In genomic region chr9:92808726-92809451, GRCh38 we compare ENCODE assay signal across 9 cellular contexts. TPM values are rescaled to one million over a fixed set of nuclear protein-coding genes. Genes with fewer than 3 reads are reported as not detected.
DNase-seq lines count a peak whose midpoint lies in the region; ATAC-seq, FAIRE-seq and TF ChIP-seq lines count a peak whose summit lies in the region.
"Had no signal": no experiment of that assay in that cellular context is flagged by ENCODE, and none has a peak within 500 bp of the region (broad histone marks: within the 10 kb centered on the region; RNA-seq: fewer than 3 reads in every experiment).

No MANE protein-coding gene starts in this region.

- H3K4me3 ChIP-seq in HepG2 (replicated peaks in 1 of 3; ENCODE audit: insufficient read depth in 1 of 3, low read depth in 2 of 3, low read length in 3 of 3) = peak overlapping the region in 1 of 3 experiments; percentile 54; a peak in 1 of 6 replicates

- no peaks in the 10 kb centered on the region for H3K36me3 ChIP-seq in HepG2 (replicated peaks in 1 of 2; ENCODE audit: control insufficient read depth in 1 of 2, insufficient read depth in 2 of 2, low read length in 2 of 2)

- no peak overlapping the region for H3K9ac ChIP-seq in HepG2 (ENCODE audit: insufficient read depth, low read depth, low read length)

- POLR2A ChIA-PET in HepG2 (lab: Yijun Ruan, JAX) = no interaction called here

- peaks cover 8% of the 10 kb centered on the region; the same call in 1 of the 2 replicates for H3K4me1 ChIP-seq in HepG2 (ENCODE audit: insufficient read depth, low read length)

- DNase-seq in NCI-H1417 (lab: John Stamatoyannopoulos, UW) = peak; percentile 58 to 90 (median 87)
- no peak for DNase-seq in NCI-H1417 treated with DMSO at 0.1 percent for 48 hours (lab: John Stamatoyannopoulos, UW)
- DNase-seq in NCI-H146 treated with DMSO at 0.1 percent for 48 hours (lab: John Stamatoyannopoulos, UW; ENCODE audit: unreplicated experiment) = peak; percentile 72
- peak; percentile 17 for DNase-seq in HepG2 (ENCODE audit: low spot score)
- peak in 2 of 3 experiments; percentile 27 to 53 for DNase-seq in stimulated activated CD4-positive, alpha-beta T cell treated with anti-CD3 and anti-CD28 coated beads, TNF-alpha, amount 100 ng/mL, for 24 hours (ENCODE audit: low read depth in 3 of 3)
- DNase-seq in NK-92 (lab: John Stamatoyannopoulos, UW; ENCODE audit: unreplicated experiment) = no peak

- TF ChIP-seq EP300 in HepG2 (IDR thresholded peaks at IDR 0.05; ENCODE audit: low read depth in 2 of 2, low read length in 2 of 2) = no peak
- TF ChIP-seq EP300 in HepG2 (CRISPR knock-in tag; IDR thresholded peaks at IDR 0.05; ENCODE audit: borderline replicate concordance) = no peak

- in situ Hi-C loops in HepG2 (cut with HindIII; ENCODE audit: extremely low pct_ligation_motif_present, low pct_unique_long_range_greater_than_20kb) = no loop called here

- intact Hi-C loops in dendritic cell treated with granulocyte-macrophage colony-stimulating factor and Interleukin-4, amounts not matched to agents 40 ng/mL and 50 ng/mL, for 4 days (cut with micrococcal nuclease) = no loop called here
- intact Hi-C loops in HepG2 (cut with micrococcal nuclease; ENCODE audit: unreplicated experiment) = no loop called here

- peak; percentile 32 for TF ChIP-seq CTCF in HepG2 (CRISPR knock-in tag; IDR thresholded peaks at IDR 0.05)

- CTCF ChIA-PET in HepG2 (lab: Yijun Ruan, JAX; ENCODE audit: low intra/inter-chr PET ratio, low total read pairs) = no interaction called here

- peak; percentile 53 to 61 for ATAC-seq in activated CD4-positive, CD25-positive, alpha-beta regulatory T cell treated with anti-CD3 and anti-CD28 coated beads, Interleukin-2, amount 50 U/mL, for 24 hours
- ATAC-seq in HepG2 = peak; percentile 83

- no peak for FAIRE-seq in HepG2 (lab: Jason Lieb, UNC)
- FAIRE-seq: A204.1 had no signal

- H2AFZ ChIP-seq in HepG2 (ENCODE audit: low read length) = no peak overlapping the region

- H3K4me3 Mint-ChIP-seq in dendritic cell treated with granulocyte-macrophage colony-stimulating factor and Interleukin-4, amounts not matched to agents 40 ng/mL and 50 ng/mL, for 4 days = peak overlapping the region; percentile 58

- H4K20me1 ChIP-seq in HepG2 (ENCODE audit: insufficient read depth, low read length) = no peaks in the 10 kb centered on the region

- no peak for TF ChIP-seq POLR2A in HepG2 (IDR thresholded peaks at IDR 0.05; ENCODE audit: insufficient read depth in 1 of 2, low read depth in 2 of 2, low read length in 2 of 2)

- peaks cover 8% of the 10 kb centered on the region for H3K4me1 Mint-ChIP-seq in dendritic cell treated with granulocyte-macrophage colony-stimulating factor and Interleukin-4, amounts not matched to agents 40 ng/mL and 50 ng/mL, for 4 days (ENCODE audit: low read depth)

- peak; percentile 25; the same call in 1 of the 2 replicates for TF ChIP-seq RAD21 in HepG2 (CRISPR knock-in tag; IDR thresholded peaks at IDR 0.05)

- no peak overlapping the region for H3K27ac Mint-ChIP-seq in dendritic cell treated with granulocyte-macrophage colony-stimulating factor and Interleukin-4, amounts not matched to agents 40 ng/mL and 50 ng/mL, for 4 days

- H3K27ac ChIP-seq in HepG2 (ENCODE audit: extremely low read length, insufficient read depth, low read length) = no peak overlapping the region

- H3K27me3 Mint-ChIP-seq in dendritic cell treated with granulocyte-macrophage colony-stimulating factor and Interleukin-4, amounts not matched to agents 40 ng/mL and 50 ng/mL, for 4 days = peaks cover 65% of the 10 kb centered on the region

- WGBS in HepG2 (ENCODE audit: low lambda C conversion rate) = 49% methylated on average over 12 of the region's 60 CpGs

- H3K4me2 ChIP-seq in HepG2 (ENCODE audit: low read depth, low read length) = peak overlapping the region; percentile 58

- H3K9me3 Mint-ChIP-seq in dendritic cell treated with granulocyte-macrophage colony-stimulating factor and Interleukin-4, amounts not matched to agents 40 ng/mL and 50 ng/mL, for 4 days = no peaks in the 10 kb centered on the region

- peaks cover 7 to 52% of the 10 kb centered on the region in 2 experiments; a peak in 4 of 5 replicates for H3K27me3 ChIP-seq in HepG2 (ENCODE audit: control insufficient read depth in 1 of 2, insufficient read depth in 2 of 2, low read length in 2 of 2)

- H3K79me2 ChIP-seq in HepG2 (ENCODE audit: insufficient read depth, low read length) = no peaks in the 10 kb centered on the region

- no TSS peak for BruUV-seq in HepG2 (replicated peaks; lab: Mats Ljungman, UMichigan)

- H3K36me3 Mint-ChIP-seq in dendritic cell treated with granulocyte-macrophage colony-stimulating factor and Interleukin-4, amounts not matched to agents 40 ng/mL and 50 ng/mL, for 4 days (ENCODE audit: low read depth) = no peaks in the 10 kb centered on the region

- no peaks in the 10 kb centered on the region for H3K9me3 ChIP-seq in HepG2 (ENCODE audit: low read length)

TF ChIP-seq in HepG2, 621 proteins besides CTCF, POLR2A, EP300 and RAD21 (continues in another document):
- TF ChIP-seq FOSL2 (CRISPR knock-in tag; IDR thresholded peaks at IDR 0.05) = no peak
- TF ChIP-seq SAFB2 (CRISPR knock-in tag; IDR thresholded peaks at IDR 0.05; ENCODE audit: borderline replicate concordance, low read depth) = 0 out of 2 replicates have a peak, but pooled peaks have one; percentile 35
- TF ChIP-seq STAG1 (CRISPR knock-in tag; IDR thresholded peaks at IDR 0.05) = peak; percentile 13; the same call in 1 of the 2 replicates
- no peak for TF ChIP-seq ZNF180 (CRISPR knock-in tag; IDR thresholded peaks at IDR 0.05; ENCODE audit: borderline replicate concordance, low read depth)
- TF ChIP-seq KAT2B (IDR thresholded peaks at IDR 0.05; ENCODE audit: borderline replicate concordance, low read depth, low read length) = no peak
- no peak for TF ChIP-seq ZNF20 (CRISPR knock-in tag; IDR thresholded peaks at IDR 0.05)
- TF ChIP-seq ZFP41 (CRISPR knock-in tag; IDR thresholded peaks at IDR 0.05; ENCODE audit: borderline replicate concordance) = 0 out of 2 replicates have a peak, but pooled peaks have one; percentile 54
- no peak for TF ChIP-seq ZNF749 (CRISPR knock-in tag; IDR thresholded peaks at IDR 0.05; ENCODE audit: borderline replicate concordance)
- TF ChIP-seq SP1 (IDR thresholded peaks at IDR 0.05) = no peak
- no peak for TF ChIP-seq SP1 (CRISPR knock-in tag; IDR thresholded peaks at IDR 0.05)
- TF ChIP-seq ETV6 (CRISPR knock-in tag; conservative IDR thresholded peaks at IDR 0.05) = no peak
- TF ChIP-seq DZIP1 (CRISPR knock-in tag; IDR thresholded peaks at IDR 0.05) = no peak
- TF ChIP-seq MYC (CRISPR knock-in tag; IDR thresholded peaks at IDR 0.05; ENCODE audit: borderline replicate concordance) = peak; percentile 19; the same call in 1 of the 2 replicates
- 0 out of 2 replicates have a peak, but pooled peaks have one; percentile 59 for TF ChIP-seq CBFB (CRISPR knock-in tag; IDR thresholded peaks at IDR 0.05)

RNA-seq across cellular contexts. Expression of gene BICD2, which starts 44.3 kb away (rescaled TPM):
- 17.4 and 18.3 TPM in 2 replicates for total RNA-seq in HepG2 (2016; rRNA removed; fragmentation: Illumina TruSeq; extraction: Trizol)
- 2.2 and 2.6 TPM in 2 replicates for total RNA-seq in HepG2 (2016; cell fraction: cytosol; rRNA removed; fragmentation: Illumina TruSeq; extraction: Trizol; ENCODE audit: low read depth)
- total RNA-seq in HepG2 (2016; cell fraction: insoluble cytoplasmic fraction; rRNA removed; fragmentation: Illumina TruSeq; extraction: Trizol) = 17.1 and 17.9 TPM in 2 replicates
- 7.5 and 8.2 TPM in 2 replicates for total RNA-seq in HepG2 (2016; cell fraction: membrane; rRNA removed; fragmentation: Illumina TruSeq; extraction: Trizol)
- 15.1 and 18.6 TPM in 2 replicates for total RNA-seq in HepG2 (2016; cell fraction: nucleus; rRNA removed; fragmentation: Illumina TruSeq; extraction: Trizol)
- 5.1 and 6.3 TPM in 2 replicates for polyA plus RNA-seq in HepG2 (2011; rRNA removed)
- 5.7 and 6.0 TPM in 2 replicates for polyA plus RNA-seq in HepG2 (2011; cell fraction: cytosol; rRNA removed)
- 9.9 and 11.3 TPM in 2 replicates for polyA plus RNA-seq in HepG2 (2011; cell fraction: nucleus; rRNA removed)
- 9.8 and 11.5 TPM in 2 replicates for polyA plus RNA-seq in HepG2 (2012)
- 1.1 TPM in 2 replicates for polyA plus RNA-seq in HepG2 (2016; cell fraction: cytosol; fragmentation: Illumina TruSeq; extraction: Trizol; ENCODE audit: low read depth)
- 15.2 and 16.4 TPM in 2 replicates for polyA plus RNA-seq in HepG2 (2016; cell fraction: insoluble cytoplasmic fraction; fragmentation: Illumina TruSeq; extraction: Trizol; ENCODE audit: low read depth)
- polyA plus RNA-seq in HepG2 (2016; cell fraction: membrane; fragmentation: Illumina TruSeq; extraction: Trizol; ENCODE audit: low read depth) = 3.5 and 4.1 TPM in 2 replicates
- 17.8 and 17.9 TPM in 2 replicates for polyA plus RNA-seq in HepG2 (2016; cell fraction: nucleus; fragmentation: Illumina TruSeq; extraction: Trizol; ENCODE audit: insufficient read depth, low read depth)
- polyA minus RNA-seq in HepG2 (2011; rRNA and poly(A)+ RNA removed; ENCODE audit: low replicate concordance) = 10.1 and 10.5 TPM in 2 replicates
- 6.4 and 6.6 TPM in 2 replicates for polyA minus RNA-seq in HepG2 (2011; cell fraction: cytosol; rRNA and poly(A)+ RNA removed)
- 8.7 and 9.5 TPM in 2 replicates for polyA minus RNA-seq in HepG2 (2011; cell fraction: nucleus; rRNA and poly(A)+ RNA removed)

Comparison
In these comparisons a context has a peak if more than half of its experiments do, and no peak if none do; other contexts are left out.
1. DNase-seq: peak in NCI-H1417 (3 of 3), NCI-H146 treated with DMSO at 0.1 percent for 48 hours (single experiment), HepG2 (single experiment) and stimulated activated CD4-positive, alpha-beta T cell treated with anti-CD3 and anti-CD28 coated beads, TNF-alpha, amount 100 ng/mL, for 24 hours (2 of 3); none in NCI-H1417 treated with DMSO at 0.1 percent for 48 hours (single experiment) and NK-92 (single experiment).